ENCODE assay signal across 8 cellular contexts in the genomic region with DNA sequence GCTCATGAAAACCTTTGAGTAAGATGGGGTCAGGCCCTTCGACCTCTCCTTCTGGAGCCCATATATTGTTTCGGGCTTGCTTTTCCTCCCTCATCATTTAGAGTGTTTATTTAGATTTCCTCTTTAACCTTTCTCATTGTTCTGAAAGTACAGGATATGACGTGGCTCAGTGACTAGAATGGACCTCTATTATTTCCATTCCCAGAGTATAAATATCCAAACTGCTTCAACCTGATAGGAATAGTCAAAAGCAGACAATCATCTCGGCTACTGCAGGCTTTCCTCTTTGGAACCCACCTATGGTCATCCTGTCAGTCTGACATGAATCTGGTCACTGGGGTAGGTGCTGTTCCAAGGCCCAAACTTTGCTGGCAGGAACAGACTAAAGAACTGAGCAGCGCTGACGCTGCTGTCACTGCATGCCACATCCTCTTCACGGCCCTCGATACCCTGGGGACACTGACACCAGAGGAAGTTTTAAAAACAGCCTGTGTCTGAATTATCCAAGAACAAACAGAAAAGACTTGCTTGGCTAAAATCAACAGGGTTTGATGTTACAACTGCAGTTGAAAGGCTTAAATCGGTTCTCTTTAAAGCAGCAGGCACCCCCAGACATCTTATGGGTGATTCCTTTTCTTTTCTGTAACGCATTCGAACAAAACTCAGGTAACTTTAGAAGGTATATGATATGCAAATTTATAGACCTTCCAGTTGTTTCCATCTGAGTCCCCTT. TPM values are rescaled to one million over a fixed set of nuclear protein-coding genes. Genes with fewer than 3 reads are reported as not detected.
A peak's percentile ranks its signal among the peaks of the same experiment; 100 is the strongest.
DNase-seq lines count a peak whose midpoint lies in the region; ATAC-seq and TF ChIP-seq lines count a peak whose summit lies in the region.

No MANE protein-coding gene starts in this region.

- H3K36me3 ChIP-seq in OCI-LY3 (replicated peaks; ENCODE audit: low read depth, low read length) (no peaks in the 10 kb centered on the region), stomach (no peaks in the 10 kb centered on the region)

- H3K27me3 ChIP-seq in OCI-LY3 (ENCODE audit: low read depth, low read length) (peaks cover 33% of the 10 kb centered on the region), stomach (no peaks in the 10 kb centered on the region)

- no peaks in the 10 kb centered on the region for H3K36me3 Mint-ChIP-seq in activated naive CD8-positive, alpha-beta T cell treated with anti-CD3 and anti-CD28 coated beads, Interleukin-2, amount 50 U/mL, for 24 hours (ENCODE audit: low read depth)

- no peaks in the 10 kb centered on the region for H3K27me3 Mint-ChIP-seq in activated naive CD8-positive, alpha-beta T cell treated with anti-CD3 and anti-CD28 coated beads, Interleukin-2, amount 50 U/mL, for 24 hours

- peak overlapping the region; percentile 95 for H3K27ac Mint-ChIP-seq in activated naive CD8-positive, alpha-beta T cell treated with anti-CD3 and anti-CD28 coated beads, Interleukin-2, amount 50 U/mL, for 24 hours

- 51 to 58% (median 56%) methylated on average over 11 of the region's 11 CpGs for WGBS in stomach, 5 donors

- ATAC-seq in GM18517 (IDR thresholded peaks at IDR 0.05; ENCODE audit: unreplicated experiment), result peak; percentile 67
- peak; percentile 63 for ATAC-seq in HG02623 (IDR thresholded peaks at IDR 0.05; ENCODE audit: unreplicated experiment)
- peak; percentile 65 for ATAC-seq in activated naive CD8-positive, alpha-beta T cell treated with anti-CD3 and anti-CD28 coated beads, Interleukin-2, amount 50 U/mL, for 24 hours
- peak; percentile 52 for ATAC-seq in left lobe of liver

- H3K79me2 ChIP-seq in OCI-LY3 (ENCODE audit: low read length), result no peaks in the 10 kb centered on the region; the same call in 1 of the 2 replicates

- H3K27ac ChIP-seq in OCI-LY3 (ENCODE audit: low read length) (no peak overlapping the region; the same call in 1 of the 2 replicates), stomach (peak overlapping the region; percentile 44 to 85 (median 74))

- peak overlapping the region; percentile 72 for H3K4me3 Mint-ChIP-seq in activated naive CD8-positive, alpha-beta T cell treated with anti-CD3 and anti-CD28 coated beads, Interleukin-2, amount 50 U/mL, for 24 hours

- H3K4me3 ChIP-seq in OCI-LY3 (ENCODE audit: low read length) (peak overlapping the region; percentile 69), stomach (no peak overlapping the region)

- H4K20me1 ChIP-seq in OCI-LY3 (ENCODE audit: insufficient read depth, low read length), result no peaks in the 10 kb centered on the region

- TF ChIP-seq EP300 in stomach (IDR thresholded peaks at IDR 0.05), result no peak

- H2AFZ ChIP-seq in OCI-LY3 (ENCODE audit: low read depth, low read length), result peak overlapping the region; percentile 70; the same call in 1 of the 2 replicates

- H3K4me1 Mint-ChIP-seq in activated naive CD8-positive, alpha-beta T cell treated with anti-CD3 and anti-CD28 coated beads, Interleukin-2, amount 50 U/mL, for 24 hours, result peaks cover 58% of the 10 kb centered on the region

- TF ChIP-seq POLR2A in stomach (IDR thresholded peaks at IDR 0.05), result no peak

- peak; percentile 55 for DNase-seq in activated naive CD8-positive, alpha-beta T cell treated with anti-CD3 and anti-CD28 coated beads, Interleukin-2, amount 50 U/mL, for 24 hours
- DNase-seq in left lobe of liver (ENCODE audit: low spot score) (no peak), stomach (peak; percentile 43), superior temporal gyrus (ENCODE audit: extremely low spot score) (no peak), retina (no peak)

- intact Hi-C loops in stomach (cut with DNase I; ENCODE audit: low total_unique reads), result no loop called here

- H3K4me1 ChIP-seq in OCI-LY3 (ENCODE audit: low read length) (peaks cover 32% of the 10 kb centered on the region), stomach (peaks cover 0 to 51% (median 17%) of the 10 kb centered on the region in 4 donors)

- H3K9ac ChIP-seq in OCI-LY3 (ENCODE audit: low read length), result no peak overlapping the region

- H3K9me3 Mint-ChIP-seq in activated naive CD8-positive, alpha-beta T cell treated with anti-CD3 and anti-CD28 coated beads, Interleukin-2, amount 50 U/mL, for 24 hours, result no peaks in the 10 kb centered on the region

- no peaks in the 10 kb centered on the region for H3K9me3 ChIP-seq in OCI-LY3 (ENCODE audit: insufficient read depth, low read length)
- no peaks in the 10 kb centered on the region for H3K9me3 ChIP-seq in stomach

- TF ChIP-seq CTCF in OCI-LY3 (IDR thresholded peaks at IDR 0.05; ENCODE audit: low read depth, low read length) (no peak), stomach (IDR thresholded peaks at IDR 0.05) (no peak)

- H3K4me2 ChIP-seq in OCI-LY3 (ENCODE audit: low read length), result peak overlapping the region; percentile 87

RNA-seq across cellular contexts. Expression of gene DDX47, which starts 5.0 kb away (rescaled TPM):
- 22.7 TPM for total RNA-seq in left lobe of liver
- total RNA-seq in stomach, result 100 to 1,000 TPM in 1 of 5 donors, 10 to 100 TPM in 3, 1 to 10 TPM in 1; 9.6 to 108 (median 21.4) TPM
- polyA plus RNA-seq in stomach, result 10 to 100 TPM; 31.0 to 37.9 (median 32.6) TPM

RNA-seq across cellular contexts. Expression of gene APOLD1, which starts 22.7 kb away (rescaled TPM):
- 1.5 TPM for total RNA-seq in left lobe of liver
- total RNA-seq in stomach, result 100 to 1,000 TPM in 1 of 5 donors, 10 to 100 TPM in 2, 1 to 10 TPM in 1, under 1 TPM in 1; 0.29 to 119 (median 21.0) TPM
- polyA plus RNA-seq in stomach, result 1 to 10 TPM; 1.9 to 5.4 (median 4.4) TPM

Comparison
In these comparisons a context has a peak if more than half of its experiments do, and no peak if none do; other contexts are left out.
1. DNase-seq: peak in activated naive CD8-positive, alpha-beta T cell treated with anti-CD3 and anti-CD28 coated beads, Interleukin-2, amount 50 U/mL, for 24 hours (single experiment) and stomach (single experiment); none in left lobe of liver (single experiment), superior temporal gyrus (single experiment) and retina (single experiment).
2. Peak in every context shown above with its lines, with median percentiles within 50 percentile points of each other: ATAC-seq.